14 cellular contexts compared by ENCODE assay signal in genomic region chr16:85812811-85813700, GRCh38. TPM values are rescaled to one million over a fixed set of nuclear protein-coding genes. Genes with fewer than 3 reads are reported as not detected.
DNase-seq lines count a peak whose midpoint lies in the region; ATAC-seq and TF ChIP-seq lines count a peak whose summit lies in the region.
"Had no signal": no experiment of that assay in that cellular context is flagged by ENCODE, and none has a peak within 500 bp of the region (broad histone marks: within the 10 kb centered on the region; RNA-seq: fewer than 3 reads in every experiment).

No MANE protein-coding gene starts in this region.

- intact Hi-C loops in lower lobe of right lung (cut with DNase I), result no loop called here
- intact Hi-C loops in upper lobe of right lung (cut with DNase I), result no loop called here
- intact Hi-C loops in mucosa of descending colon (cut with DNase I, micrococcal nuclease), result no loop called here

- peak overlapping the region; percentile 97; the same call in 1 of the 2 replicates for H2AFZ ChIP-seq in GM23338

- H3K4me1 ChIP-seq in GM23338 (ENCODE audit: insufficient read depth) (no peaks in the 10 kb centered on the region), lower lobe of right lung (no peaks in the 10 kb centered on the region), upper lobe of right lung (no peaks in the 10 kb centered on the region), mucosa of descending colon (ENCODE audit: low read depth) (no peaks in the 10 kb centered on the region)
- H3K4me1 ChIP-seq: BE2C, Caco-2 had no signal

- peaks cover 7% of the 10 kb centered on the region; the same call in 2 of the 3 replicates for H3K36me3 Mint-ChIP-seq in GM23338 (ENCODE audit: low read depth)
- H3K36me3 Mint-ChIP-seq in chondrocyte (ENCODE audit: low read depth), result no peaks in the 10 kb centered on the region

- H3K36me3 ChIP-seq in GM23338 (ENCODE audit: insufficient read depth) (no peaks in the 10 kb centered on the region), lower lobe of right lung (no peaks in the 10 kb centered on the region), upper lobe of right lung (no peaks in the 10 kb centered on the region), mucosa of descending colon (ENCODE audit: low read depth) (no peaks in the 10 kb centered on the region)
- H3K36me3 ChIP-seq: BE2C had no signal

- peaks cover 5% of the 10 kb centered on the region; the same call in 2 of the 3 replicates for H3K4me1 Mint-ChIP-seq in GM23338
- no peaks in the 10 kb centered on the region for H3K4me1 Mint-ChIP-seq in chondrocyte (ENCODE audit: low read depth)

- TF ChIP-seq CTCF in GM23338 (conservative IDR thresholded peaks at IDR 0.05; ENCODE audit: low read depth in 2 of 2) (no peak), chondrocyte (IDR thresholded peaks at IDR 0.05) (no peak), lower lobe of right lung (IDR thresholded peaks at IDR 0.05) (no peak), upper lobe of right lung (IDR thresholded peaks at IDR 0.05) (no peak), mucosa of descending colon (IDR thresholded peaks at IDR 0.05) (no peak)

- no peaks in the 10 kb centered on the region for H3K9me2 ChIP-seq in GM23338 (ENCODE audit: insufficient read depth)

- peaks cover 11% of the 10 kb centered on the region for H3K27me3 Mint-ChIP-seq in GM23338 (ENCODE audit: insufficient read depth, low read depth, poor library complexity)
- H3K27me3 Mint-ChIP-seq in chondrocyte (ENCODE audit: low read depth), result peaks cover 34% of the 10 kb centered on the region

- no peak overlapping the region for H3K4me2 ChIP-seq in GM23338

- H3K4me3 Mint-ChIP-seq in GM23338, result no peak overlapping the region
- H3K4me3 Mint-ChIP-seq in chondrocyte (ENCODE audit: unreplicated experiment), result no peak overlapping the region
- H3K4me3 Mint-ChIP-seq: CD4-positive, alpha-beta T cell had no signal

- H3K4me3 ChIP-seq in GM23338 (no peak overlapping the region), lower lobe of right lung (no peak overlapping the region), upper lobe of right lung (no peak overlapping the region), mucosa of descending colon (no peak overlapping the region)

- H3K27ac Mint-ChIP-seq in GM23338 (no peak overlapping the region), chondrocyte (ENCODE audit: unreplicated experiment) (no peak overlapping the region)
- H3K27ac Mint-ChIP-seq: CD4-positive, alpha-beta T cell; HFFc6 had no signal

- DNase-seq in GM23338 (ENCODE audit: low spot score), result no peak
- peak; percentile 81 for DNase-seq in chondrocyte (ENCODE audit: low spot score)
- peak; percentile 32 for DNase-seq in lower lobe of right lung
- peak; percentile 55 for DNase-seq in upper lobe of right lung
- DNase-seq in stimulated activated CD4-positive, alpha-beta T cell treated with anti-CD3 and anti-CD28 coated beads, Interleukin-4, amount 100 ng/mL, for 4 hours, result no peak
- no peak for DNase-seq in mucosa of descending colon
- DNase-seq: BE2C; C1 segment of cervical spinal cord; Caco-2; CD4-positive, alpha-beta T cell; HFFc6; IMR-90 had no signal

- H4K20me1 ChIP-seq in GM23338 (replicated peaks; ENCODE audit: insufficient read depth), result no peaks in the 10 kb centered on the region

- peaks cover 4% of the 10 kb centered on the region; the same call in 1 of the 3 replicates for H3K9me3 Mint-ChIP-seq in GM23338
- no peaks in the 10 kb centered on the region for H3K9me3 Mint-ChIP-seq in chondrocyte (ENCODE audit: low read depth)
- H3K9me3 Mint-ChIP-seq: CD4-positive, alpha-beta T cell; HFFc6 had no signal

- ATAC-seq in GM23338 (no peak), lower lobe of right lung (no peak), upper lobe of right lung (no peak), mucosa of descending colon (no peak)
- ATAC-seq: HCT116 had no signal

- no peaks in the 10 kb centered on the region; the same call in 1 of the 2 replicates for H3K27me3 ChIP-seq in GM23338 (ENCODE audit: insufficient read depth)
- peaks cover 6% of the 10 kb centered on the region for H3K27me3 ChIP-seq in lower lobe of right lung (ENCODE audit: low read depth)
- H3K27me3 ChIP-seq in upper lobe of right lung, result peaks cover 18% of the 10 kb centered on the region

- no peak overlapping the region for H3K27ac ChIP-seq in GM23338 (ENCODE audit: low read depth)
- no peak overlapping the region for H3K27ac ChIP-seq in lower lobe of right lung
- H3K27ac ChIP-seq in upper lobe of right lung, result no peak overlapping the region
- H3K27ac ChIP-seq: HL-60 had no signal

- H3F3A ChIP-seq in GM23338 (replicated peaks; ENCODE audit: low read depth), result 0 out of 2 replicates have a peak, but pooled peaks cover 3% of the 10 kb centered on the region

- no peaks in the 10 kb centered on the region for H3K79me2 ChIP-seq in GM23338 (replicated peaks; ENCODE audit: insufficient read depth)

- no peaks in the 10 kb centered on the region for H3K9me3 ChIP-seq in lower lobe of right lung
- no peaks in the 10 kb centered on the region for H3K9me3 ChIP-seq in upper lobe of right lung
- no peaks in the 10 kb centered on the region for H3K9me3 ChIP-seq in mucosa of descending colon
- H3K9me3 ChIP-seq: BE2C, Caco-2 had no signal

TF ChIP-seq in GM23338, 12 proteins besides CTCF, POLR2A, EP300 and RAD21 (continues in another document):
- TF ChIP-seq NANOG (IDR thresholded peaks at IDR 0.05; ENCODE audit: borderline replicate concordance) (no peak), CREB1 (CRISPR knock-in tag; IDR thresholded peaks at IDR 0.05; ENCODE audit: low read depth) (no peak), ZNF114 (CRISPR knock-in tag; IDR thresholded peaks at IDR 0.05) (no peak), ZNF462 (CRISPR knock-in tag; IDR thresholded peaks at IDR 0.05) (no peak), JUNB (IDR thresholded peaks at IDR 0.05; ENCODE audit: unreplicated experiment) (no peak)

RNA-seq across cellular contexts. Expression of gene COX4I1, which starts 13.6 kb away (rescaled TPM):
- total RNA-seq in GM23338 (2014; rRNA removed; shearing (Covaris generic)), result 329 and 388 TPM in 2 replicates
- 1,008 and 1,053 TPM in 2 replicates for polyA plus RNA-seq in GM23338 (2016; fragmentation: Nextera tagmentation; extraction: Ambion mirVana)
- total RNA-seq in chondrocyte, result 341 to 345 TPM (median 344 TPM) in 3 replicates
- total RNA-seq in lower lobe of right lung, result 391 TPM
- 382 TPM for total RNA-seq in upper lobe of right lung
- 1,000 to 10,000 TPM in 2 of 3 donors, 100 to 1,000 TPM in 1; 793 to 1,140 (median 1,020) TPM for total RNA-seq in mucosa of descending colon

RNA-seq across cellular contexts. Expression of gene EMC8, which starts 13.7 kb away (rescaled TPM):
- total RNA-seq in GM23338 (2014; rRNA removed; shearing (Covaris generic)), result 61.0 and 69.4 TPM in 2 replicates
- polyA plus RNA-seq in GM23338 (2016; fragmentation: Nextera tagmentation; extraction: Ambion mirVana), result 47.5 and 51.1 TPM in 2 replicates
- total RNA-seq in chondrocyte (26.3 to 30.1 TPM (median 27.4 TPM) in 3 replicates), lower lobe of right lung (21.9 TPM), upper lobe of right lung (20.0 TPM), mucosa of descending colon (10 to 100 TPM; 27.7 to 31.0 (median 30.2) TPM)

Comparison
In these comparisons a context has a peak if more than half of its experiments do, and no peak if none do; other contexts are left out.
1. DNase-seq: peak in chondrocyte (single experiment), lower lobe of right lung (single experiment) and upper lobe of right lung (single experiment); none in GM23338 (single experiment), stimulated activated CD4-positive, alpha-beta T cell treated with anti-CD3 and anti-CD28 coated beads, Interleukin-4, amount 100 ng/mL, for 4 hours (0 of 2) and mucosa of descending colon (0 of 3).